24 cellular contexts compared by ENCODE assay signal in genomic region chr21:37907076-37907475, GRCh38. TPM values are rescaled to one million over a fixed set of nuclear protein-coding genes. Genes with fewer than 3 reads are reported as not detected.
"Had no signal": no experiment of that assay in that cellular context is flagged by ENCODE, and none has a peak within 500 bp of the region (broad histone marks: within the 10 kb centered on the region; RNA-seq: fewer than 3 reads in every experiment).

No MANE protein-coding gene starts in this region.

- DNase-seq: activated CD4-positive, alpha-beta memory T cell treated with anti-CD3 and anti-CD28 coated beads for 36 hours; activated CD4-positive, alpha-beta T cell treated with anti-CD3 and anti-CD28 coated beads, Interleukin-2, amount 10 ng/mL, durations not matched to agents 7 days and 5 days; activated CD4-positive, CD25-positive, alpha-beta regulatory T cell; activated CD8-positive, alpha-beta memory T cell treated with anti-CD3 and anti-CD28 coated beads for 24 hours; activated gamma-delta T cell; activated naive CD4-positive, alpha-beta T cell treated with anti-CD3 and anti-CD28 coated beads for 36 hours; activated T-cell treated with anti-CD3 and anti-CD28 coated beads for 4 hours; activated T-cell treated with anti-CD3 and anti-CD28 coated beads, Interleukin-2, amount 50 U/mL, for 48 hours; anterior cingulate cortex; caudate nucleus; colonic mucosa; Karpas-422; NCI-H1092; NCI-H1417; NCI-H2029; NCI-H510A treated with DMSO at 0.1 percent for 48 hours; NCI-H69; PC-9; RPMI8226; T-cell; T-helper 2 cell; T1000 had no signal

RNA-seq across cellular contexts. Expression of gene KCNJ6, which starts 9.2 kb away (rescaled TPM):
- total RNA-seq: activated CD4-positive, alpha-beta memory T cell treated with anti-CD3 and anti-CD28 coated beads for 36 hours; activated CD4-positive, alpha-beta T cell treated with anti-CD3 and anti-CD28 coated beads, Interleukin-2, amount 10 ng/mL, durations not matched to agents 7 days and 5 days; activated naive CD4-positive, alpha-beta T cell treated with anti-CD3 and anti-CD28 coated beads for 36 hours; activated T-helper 17 cell treated with anti-CD3 and anti-CD28 coated beads, Interleukin-2, amount 50 U/mL, for 72 hours; PC-9; Right ventricle myocardium inferior; T-cell had no signal
